8 cellular contexts compared by ENCODE assay signal in the genomic region with DNA sequence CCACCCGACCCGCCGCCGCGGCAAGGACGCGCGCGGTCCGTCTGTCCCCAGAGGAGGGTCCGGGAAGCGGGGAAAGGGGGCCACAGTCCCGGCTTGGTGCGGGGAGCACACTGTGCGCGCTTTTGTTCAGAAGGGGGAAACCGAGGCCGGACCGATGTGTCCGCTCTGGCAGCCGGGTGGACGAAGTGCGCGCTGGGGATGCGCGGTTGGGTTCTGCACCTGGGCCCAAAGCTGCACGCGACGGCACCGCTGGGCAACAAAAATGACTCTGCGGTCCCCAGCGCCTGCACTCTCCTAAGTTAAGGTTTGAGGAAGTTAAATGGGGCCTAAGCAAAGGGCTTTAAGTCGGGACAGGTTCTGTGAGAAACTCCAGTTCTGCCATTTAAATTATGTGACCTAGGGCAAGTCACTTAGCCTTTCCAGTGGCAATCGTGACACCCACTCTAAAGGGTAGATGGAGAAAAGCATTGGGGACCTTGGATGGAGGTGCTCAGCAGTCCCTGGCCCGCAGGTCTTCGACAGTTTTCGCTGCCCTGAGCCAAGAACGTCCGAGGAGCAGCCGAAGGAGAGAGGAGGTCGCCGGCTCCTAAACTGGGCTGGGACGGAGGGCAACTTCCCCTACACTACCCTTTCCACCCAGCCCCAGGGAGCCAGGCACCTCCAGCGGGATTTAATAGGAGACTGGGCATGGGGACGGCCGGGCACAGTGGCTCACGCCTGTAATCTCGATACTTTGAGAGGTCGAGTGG. TPM values are rescaled to one million over a fixed set of nuclear protein-coding genes. Genes with fewer than 3 reads are reported as not detected.
DNase-seq lines count a peak whose midpoint lies in the region; ATAC-seq and TF ChIP-seq lines count a peak whose summit lies in the region.

No MANE protein-coding gene starts in this region.

- H3K9me3 ChIP-seq in adrenal gland (replicated peaks in 1 of 3) (no peaks in the 10 kb centered on the region), right atrium auricular region (no peaks in the 10 kb centered on the region), psoas muscle (no peaks in the 10 kb centered on the region)

- H3K36me3 ChIP-seq in adrenal gland (replicated peaks in 1 of 2), result no peaks in the 10 kb centered on the region
- H3K36me3 ChIP-seq in right atrium auricular region, result no peaks in the 10 kb centered on the region
- peaks cover 0 to 6% of the 10 kb centered on the region in 2 donors for H3K36me3 ChIP-seq in psoas muscle (ENCODE audit: insufficient read depth in 1 of 2, low read depth in 1 of 2)

- peak; percentile 12 for ATAC-seq in HG02678 (IDR thresholded peaks at IDR 0.05; ENCODE audit: unreplicated experiment)
- peak; percentile 11 to 23 (median 16) for ATAC-seq in psoas muscle

- peak overlapping the region in 2 of 4 donors; percentile 76 to 78 for H3K4me3 ChIP-seq in adrenal gland
- peak overlapping the region; percentile 69 to 76 for H3K4me3 ChIP-seq in right atrium auricular region
- H3K4me3 ChIP-seq in psoas muscle, result peak overlapping the region; percentile 88

- H3K27ac ChIP-seq in adrenal gland (peak overlapping the region; percentile 86 to 98 (median 97)), right atrium auricular region (peak overlapping the region; percentile 96 to 98), psoas muscle (peak overlapping the region; percentile 99)

- intact Hi-C loops in adrenal gland (cut with DNase I), result no loop called here
- intact Hi-C loops in psoas muscle (cut with DNase I), result loop anchor here (1.0 to 10.0 kb wide), 3 partner anchors 87 to 264 kb away; partner anchors contain the start of genes RAB18 (in 2 of the 2) and YME1L1 (in 2 of the 2)

- DNase-seq in stimulated activated CD4-positive, alpha-beta T cell treated with anti-CD3 and anti-CD28 coated beads, Interleukin-2, amount 100 ng/mL, for 24 hours, result peak; percentile 32 to 36
- DNase-seq in stimulated activated CD4-positive, alpha-beta T cell treated with anti-CD3 and anti-CD28 coated beads, Interleukin-12 subunit alpha, Interleukin-12 subunit beta, amount 100 ng/mL, for 4 hours, result no peak
- peak; percentile 56 to 70 for DNase-seq in NOMO-1 (lab: John Stamatoyannopoulos, UW; ENCODE audit: unreplicated experiment in 2 of 2)
- peak in 5 of 7 donors; percentile 35 to 76 (median 45) for DNase-seq in adrenal gland
- no peak for DNase-seq in right atrium auricular region (ENCODE audit: low spot score)
- DNase-seq in psoas muscle, result peak in 1 of 2 donors; percentile 62
- DNase-seq in activated effector memory CD4-positive, alpha-beta T cell treated with Interleukin-2 at 50 U/mL for 16 hours, result no peak

- H3K27me3 ChIP-seq in adrenal gland (no peaks in the 10 kb centered on the region), right atrium auricular region (no peaks in the 10 kb centered on the region), psoas muscle (ENCODE audit: insufficient read depth in 3 of 3, low read length in 2 of 3) (no peaks in the 10 kb centered on the region)

- 2 to 5% (median 4%) methylated on average over 17 to 49 of the region's 49 CpGs for WGBS in adrenal gland, 4 donors
- 2 to 5% (median 4%) methylated on average over 40 to 49 of the region's 49 CpGs for WGBS in psoas muscle, 3 donors

- no peak for TF ChIP-seq CTCF in adrenal gland (IDR thresholded peaks at IDR 0.05)
- TF ChIP-seq CTCF in right atrium auricular region (IDR thresholded peaks at IDR 0.05), result no peak
- TF ChIP-seq CTCF in psoas muscle (IDR thresholded peaks at IDR 0.05), result no peak

- TF ChIP-seq POLR2A in adrenal gland (IDR thresholded peaks at IDR 0.05), result no peak

- H3K4me1 ChIP-seq in adrenal gland (replicated peaks in 1 of 2) (peaks cover 16 to 44% of the 10 kb centered on the region in 2 donors), right atrium auricular region (peaks cover 0 to 34% of the 10 kb centered on the region in 2 donors), psoas muscle (peaks cover 26% of the 10 kb centered on the region)

RNA-seq across cellular contexts. Expression of gene ACBD5, which starts 0.5 kb away (rescaled TPM):
- total RNA-seq in adrenal gland (10 to 100 TPM; 35.6 to 61.9 (median 45.7) TPM), right atrium auricular region (10 to 100 TPM; 24.9 to 36.9 TPM), psoas muscle (10 to 100 TPM; 29.1 to 47.4 (median 34.9) TPM)
- polyA plus RNA-seq in adrenal gland (10 to 100 TPM; 10.4 to 50.9 (median 18.0) TPM), psoas muscle (10 to 100 TPM; 18.4 to 53.6 (median 19.0) TPM)

Comparison
In these comparisons a context has a peak if more than half of its experiments do, and no peak if none do; other contexts are left out.
1. DNase-seq: peak in stimulated activated CD4-positive, alpha-beta T cell treated with anti-CD3 and anti-CD28 coated beads, Interleukin-2, amount 100 ng/mL, for 24 hours (2 of 2), NOMO-1 (2 of 2) and adrenal gland (5 of 7); none in stimulated activated CD4-positive, alpha-beta T cell treated with anti-CD3 and anti-CD28 coated beads, Interleukin-12 subunit alpha, Interleukin-12 subunit beta, amount 100 ng/mL, for 4 hours (single experiment), right atrium auricular region (single experiment) and activated effector memory CD4-positive, alpha-beta T cell treated with Interleukin-2 at 50 U/mL for 16 hours (single experiment).
2. intact Hi-C loops: an anchor here in psoas muscle (1.0 to 10.0 kb wide); none called in adrenal gland.
3. Peak in every context shown above with its lines, with median percentiles within 50 percentile points of each other: H3K27ac ChIP-seq.